ENCODE assay signal across 17 cellular contexts in the genomic region with DNA sequence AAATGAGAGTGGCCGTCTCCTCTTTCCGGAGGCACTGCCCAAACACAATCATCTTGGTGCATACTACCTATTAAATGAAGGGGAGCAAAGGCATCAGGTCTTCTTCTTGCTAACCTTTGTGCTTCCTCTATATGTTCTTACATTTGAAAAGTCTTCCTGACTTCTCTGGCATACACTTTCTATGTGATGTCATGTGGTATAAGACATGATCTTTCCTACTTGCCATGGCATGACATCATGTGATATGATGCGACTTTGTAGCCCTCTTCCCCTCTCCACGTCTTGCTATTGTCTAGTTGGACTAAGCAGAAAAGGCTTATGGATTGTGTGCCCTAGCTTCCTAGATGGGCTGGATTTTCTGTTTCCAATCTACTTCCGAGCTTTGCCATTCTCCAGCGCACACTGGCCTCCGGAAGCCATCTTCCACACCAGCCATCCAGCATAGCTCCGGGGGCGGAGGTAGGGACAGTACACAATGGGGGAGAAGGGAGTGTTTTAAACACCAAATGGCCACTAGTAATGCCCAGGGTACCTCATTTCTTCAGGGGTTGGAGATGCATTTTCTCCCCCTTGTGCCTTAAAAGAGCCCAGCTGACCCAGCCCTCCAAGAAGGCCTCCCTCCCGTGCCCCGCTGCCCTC. TPM values are rescaled to one million over a fixed set of nuclear protein-coding genes. Genes with fewer than 3 reads are reported as not detected.
A peak's percentile ranks its signal among the peaks of the same experiment; 100 is the strongest.
DNase-seq lines count a peak whose midpoint lies in the region; ATAC-seq and TF ChIP-seq lines count a peak whose summit lies in the region.
"Had no signal": no experiment of that assay in that cellular context is flagged by ENCODE, and none has a peak within 500 bp of the region (broad histone marks: within the 10 kb centered on the region; RNA-seq: fewer than 3 reads in every experiment).

No MANE protein-coding gene starts in this region.

- intact Hi-C loops in HCT116 (cut with micrococcal nuclease), result loop anchor here (1.0 kb wide), 1 partner anchor 255 kb away; no protein-coding TSS in a partner anchor
- intact Hi-C loops in CD14-positive monocyte (cut with micrococcal nuclease), result loop anchor here in 1 of 2 donors (10.0 kb wide), 1 partner anchor 54 kb away; no protein-coding TSS in a partner anchor

- H3K4me2 ChIP-seq in HCT116 (ENCODE audit: low read length), result no peak overlapping the region

- TF ChIP-seq EP300 in tibial nerve (IDR thresholded peaks at IDR 0.05), result no peak

- RAD21 ChIA-PET in HCT116 (lab: Charles Lee; ENCODE audit: low non-redundant PET in 1 of 2, low total read pairs in 2 of 2, uncharacterized antibody in 2 of 2, unreplicated experiment in 2 of 2), result no interaction called here

- H3K27ac ChIP-seq in HCT116 (ENCODE audit: low read depth, low read length), result no peak overlapping the region
- H3K27ac ChIP-seq in coronary artery, result peak overlapping the region; percentile 51 to 76
- peak overlapping the region; percentile 15 for H3K27ac ChIP-seq in neutrophil
- H3K27ac ChIP-seq in tibial nerve, result peak overlapping the region; percentile 34 to 84 (median 58)
- H3K27ac ChIP-seq: SJSA1 had no signal

- H3K36me3 Mint-ChIP-seq in CD14-positive monocyte, result peaks cover 36 to 52% of the 10 kb centered on the region in 2 donors

- no peaks in the 10 kb centered on the region for H3K9me2 ChIP-seq in HCT116 (ENCODE audit: insufficient read depth)

- ATAC-seq in HCT116, result peak; percentile 40; the same call in 1 of the 2 replicates
- ATAC-seq in GM18858 (IDR thresholded peaks at IDR 0.05; ENCODE audit: unreplicated experiment), result no peak
- ATAC-seq: PC-3 had no signal

- H2AFZ ChIP-seq in HCT116 (ENCODE audit: low read depth, low read length, poor library complexity, severe bottlenecking), result no peak overlapping the region

- DNase-seq in HCT116 (ENCODE audit: low read depth, low spot score), result no peak
- DNase-seq in coronary artery (ENCODE audit: low spot score), result no peak
- DNase-seq in tibial nerve (ENCODE audit: low spot score in 2 of 2), result no peak
- no peak for DNase-seq in NCI-H2081 (lab: John Stamatoyannopoulos, UW)
- DNase-seq in CD14-positive monocyte (ENCODE audit: low spot score), result no peak
- DNase-seq: CD4-positive, CD25-positive, alpha-beta regulatory T cell; KBM-7; MV-4-11; NCI-H1417 treated with DMSO at 0.1 percent for 48 hours; NCI-H1930; NCI-H2171 treated with DMSO at 0.1 percent for 48 hours; NCI-H510A; NCI-H774; PC-3 had no signal

- CTCF ChIA-PET in HCT116 (lab: Charles Lee), result no interaction called here

- 81 to 84% methylated on average over 11 of the region's 11 CpGs for WGBS in tibial nerve, 2 donors

- no peak for TF ChIP-seq RAD21 in HCT116 (IDR thresholded peaks at IDR 0.05; ENCODE audit: low read depth)

- no peaks in the 10 kb centered on the region for H3K79me2 ChIP-seq in HCT116 (ENCODE audit: insufficient read depth, low read length)

- H3K27me3 ChIP-seq in HCT116 (ENCODE audit: insufficient read depth, low read length) (no peaks in the 10 kb centered on the region), neutrophil (no peaks in the 10 kb centered on the region), tibial nerve (no peaks in the 10 kb centered on the region)
- H3K27me3 ChIP-seq: SJSA1 had no signal

- no peak overlapping the region for H3K4me3 Mint-ChIP-seq in CD14-positive monocyte
- H3K4me3 Mint-ChIP-seq: CD4-positive, CD25-positive, alpha-beta regulatory T cell had no signal

- H3K4me3 ChIP-seq in HCT116 (replicated peaks in 1 of 2; ENCODE audit: low read depth in 1 of 2, low read length in 2 of 2), result no peak overlapping the region
- H3K4me3 ChIP-seq in coronary artery, result no peak overlapping the region
- H3K4me3 ChIP-seq in neutrophil (ENCODE audit: low read depth in 1 of 2, low read length in 1 of 2), result no peak overlapping the region
- no peak overlapping the region for H3K4me3 ChIP-seq in tibial nerve
- H3K4me3 ChIP-seq: SJSA1 had no signal

- no peaks in the 10 kb centered on the region for H4K20me1 ChIP-seq in HCT116 (ENCODE audit: insufficient read depth)

- H3K27ac Mint-ChIP-seq in CD14-positive monocyte, result no peak overlapping the region
- H3K27ac Mint-ChIP-seq: CD4-positive, CD25-positive, alpha-beta regulatory T cell had no signal

- POLR2A ChIA-PET in HCT116 (lab: Charles Lee), result no interaction called here

- H3K27me3 Mint-ChIP-seq in CD14-positive monocyte (ENCODE audit: low read depth in 3 of 3), result peaks cover 0 to 2% (median 2%) of the 10 kb centered on the region in 3 donors
- H3K27me3 Mint-ChIP-seq: CD4-positive, CD25-positive, alpha-beta regulatory T cell had no signal

- TF ChIP-seq POLR2A in HCT116 (IDR thresholded peaks at IDR 0.05; ENCODE audit: borderline replicate concordance, extremely low read depth, insufficient read depth, insufficient read length), result no peak
- TF ChIP-seq POLR2A in tibial nerve (IDR thresholded peaks at IDR 0.05), result no peak

- BruUV-seq in HCT116 (replicated peaks; lab: Mats Ljungman, UMichigan), result no TSS peak

- H3K4me1 ChIP-seq in HCT116 (ENCODE audit: control insufficient read depth in 1 of 2, insufficient read depth in 2 of 2, low read length in 2 of 2), result no peaks in the 10 kb centered on the region
- no peaks in the 10 kb centered on the region for H3K4me1 ChIP-seq in neutrophil (ENCODE audit: control insufficient read depth in 1 of 2, insufficient read depth in 1 of 2, low read depth in 1 of 2, low read length in 1 of 2)
- peaks cover 0 to 50% (median 5%) of the 10 kb centered on the region in 4 donors for H3K4me1 ChIP-seq in tibial nerve

- peaks cover 10% of the 10 kb centered on the region for H3K4me1 Mint-ChIP-seq in CD14-positive monocyte

- no peaks in the 10 kb centered on the region for H3K36me3 ChIP-seq in HCT116 (ENCODE audit: control insufficient read depth in 1 of 2, insufficient read depth in 2 of 2, low read length in 2 of 2)
- H3K36me3 ChIP-seq in neutrophil, result peaks cover 32% of the 10 kb centered on the region
- H3K36me3 ChIP-seq in tibial nerve, result no peaks in the 10 kb centered on the region
- H3K36me3 ChIP-seq: SJSA1 had no signal

- H3K9me3 Mint-ChIP-seq in CD14-positive monocyte, result peaks cover 0 to 2% (median 0%) of the 10 kb centered on the region in 7 donors
- H3K9me3 Mint-ChIP-seq: CD4-positive, CD25-positive, alpha-beta regulatory T cell had no signal

- no peak overlapping the region for H3K9ac ChIP-seq in HCT116 (ENCODE audit: low read length)

- no peaks in the 10 kb centered on the region for H3K9me3 ChIP-seq in HCT116 (ENCODE audit: control insufficient read depth in 1 of 2, insufficient read depth in 1 of 2, low read depth in 1 of 2, low read length in 2 of 2)
- H3K9me3 ChIP-seq in neutrophil, result no peaks in the 10 kb centered on the region
- no peaks in the 10 kb centered on the region for H3K9me3 ChIP-seq in tibial nerve
- H3K9me3 ChIP-seq: SJSA1 had no signal

- no peak for TF ChIP-seq CTCF in HCT116 (IDR thresholded peaks at IDR 0.05 in 2 of 3, conservative IDR thresholded peaks at IDR 0.05 in 1 of 3; ENCODE audit: borderline replicate concordance in 1 of 3, insufficient read depth in 1 of 3, low read depth in 2 of 3, low read length in 2 of 3)
- TF ChIP-seq CTCF in coronary artery (IDR thresholded peaks at IDR 0.05), result no peak
- no peak for TF ChIP-seq CTCF in neutrophil (IDR thresholded peaks at IDR 0.05)
- TF ChIP-seq CTCF in tibial nerve (IDR thresholded peaks at IDR 0.05), result no peak
- TF ChIP-seq CTCF in CD14-positive monocyte (IDR thresholded peaks at IDR 0.05), result no peak

TF ChIP-seq in HCT116, 20 proteins besides CTCF, POLR2A, EP300 and RAD21:
- no peak for TF ChIP-seq FOSL1 (IDR thresholded peaks at IDR 0.05; ENCODE audit: low read depth)
- no peak for TF ChIP-seq CBX3 (IDR thresholded peaks at IDR 0.05; ENCODE audit: low read depth)
- no peak for TF ChIP-seq ELF1 (IDR thresholded peaks at IDR 0.05; ENCODE audit: borderline replicate concordance, low read depth)
- TF ChIP-seq ZBTB33 (IDR thresholded peaks at IDR 0.05; ENCODE audit: extremely low read depth, insufficient replicate concordance, low read length), result no peak
- no peak for TF ChIP-seq ZNF274 (IDR thresholded peaks at IDR 0.05; ENCODE audit: low read depth, low read length)
- no peak for TF ChIP-seq EZH2 (IDR thresholded peaks at IDR 0.05)
- no peak for TF ChIP-seq SIN3A (IDR thresholded peaks at IDR 0.05; ENCODE audit: low read depth)
- no peak for TF ChIP-seq JUND (IDR thresholded peaks at IDR 0.05)
- TF ChIP-seq EZH2phosphoT487 (IDR thresholded peaks at IDR 0.05; ENCODE audit: borderline replicate concordance), result no peak
- TF ChIP-seq SP1 (IDR thresholded peaks at IDR 0.05; ENCODE audit: low read depth), result no peak
- no peak for TF ChIP-seq EGR1 (IDR thresholded peaks at IDR 0.05; ENCODE audit: low read depth)
- no peak for TF ChIP-seq MAX (IDR thresholded peaks at IDR 0.05)
- TF ChIP-seq TCF7L2 (IDR thresholded peaks at IDR 0.05; ENCODE audit: borderline replicate concordance, extremely low read depth, insufficient read depth, insufficient read length), result no peak
- TF ChIP-seq YY1 (IDR thresholded peaks at IDR 0.05; ENCODE audit: extremely low read depth, insufficient replicate concordance, low read depth, low read length), result no peak

RNA-seq across cellular contexts. Expression of gene NEDD9, which starts 8.8 kb away (rescaled TPM):
- 0.17 TPM for total RNA-seq in HCT116 (2021; ENCODE audit: unreplicated experiment)
- 0.20 and 0.26 TPM in 2 replicates for polyA plus RNA-seq in HCT116 (2012)
- total RNA-seq in tibial nerve, result 100 to 1,000 TPM; 107 to 205 (median 130) TPM
- polyA plus RNA-seq in CD14-positive monocyte, result 10 to 100 TPM; 18.2 to 33.0 TPM

Comparison
In these comparisons a context has a peak if more than half of its experiments do, and no peak if none do; other contexts are left out.
1. RNA of gene NEDD9, which starts 8.8 kb away (total RNA-seq): 107 to 205 TPM in tibial nerve; 0.17 TPM in HCT116 (single experiment); every median in the first group is over 10 times any median in the second.